In genomic region chr13:40984670-40985366, GRCh38 we compare ENCODE assay signal across 9 cellular contexts. TPM values are rescaled to one million over a fixed set of nuclear protein-coding genes. Genes with fewer than 3 reads are reported as not detected.
A peak's percentile ranks its signal among the peaks of the same experiment; 100 is the strongest.
DNase-seq lines count a peak whose midpoint lies in the region; ATAC-seq and TF ChIP-seq lines count a peak whose summit lies in the region.
"Had no signal": no experiment of that assay in that cellular context is flagged by ENCODE, and none has a peak within 500 bp of the region (broad histone marks: within the 10 kb centered on the region; RNA-seq: fewer than 3 reads in every experiment).

No MANE protein-coding gene starts in this region.

- peak; percentile 39 for DNase-seq in activated CD4-positive, alpha-beta T cell treated with anti-CD3 and anti-CD28 coated beads, Interleukin-2, amount 10 ng/mL, durations not matched to agents 7 days and 5 days
- DNase-seq in activated CD4-positive, alpha-beta T cell treated with anti-CD3 and anti-CD28 coated beads, Interleukin-2, amount 50 U/mL, for 48 hours = no peak
- DNase-seq in body of pancreas = no peak
- DNase-seq in mucosa of descending colon = no peak
- DNase-seq in NCI-H2227 treated with DMSO at 0.1 percent for 48 hours (lab: John Stamatoyannopoulos, UW) = no peak
- no peak for DNase-seq in effector CD4-positive, alpha-beta T cell
- DNase-seq in stimulated activated CD8-positive, alpha-beta memory T cell treated with anti-CD3 and anti-CD28 coated beads, Interleukin-4, amount 100 ng/mL, for 48 hours = no peak

- no peak for TF ChIP-seq POLR2A in body of pancreas (IDR thresholded peaks at IDR 0.05)

- peak overlapping the region; percentile 80 for H3K4me3 Mint-ChIP-seq in activated CD4-positive, alpha-beta T cell treated with anti-CD3 and anti-CD28 coated beads, Interleukin-2, amount 10 ng/mL, durations not matched to agents 7 days and 5 days

- ATAC-seq in HG03196 (IDR thresholded peaks at IDR 0.05; ENCODE audit: unreplicated experiment) (peak; percentile 47), body of pancreas (peak; percentile 35), mucosa of descending colon (peak; percentile 71)

- no peaks in the 10 kb centered on the region for H3K9me3 Mint-ChIP-seq in activated CD4-positive, alpha-beta T cell treated with anti-CD3 and anti-CD28 coated beads, Interleukin-2, amount 10 ng/mL, durations not matched to agents 7 days and 5 days

- H3K4me3 ChIP-seq in body of pancreas (no peak overlapping the region), mucosa of descending colon (no peak overlapping the region)

- H3K4me1 Mint-ChIP-seq in activated CD4-positive, alpha-beta T cell treated with anti-CD3 and anti-CD28 coated beads, Interleukin-2, amount 10 ng/mL, durations not matched to agents 7 days and 5 days = peaks cover 54% of the 10 kb centered on the region

- TF ChIP-seq CTCF in body of pancreas (IDR thresholded peaks at IDR 0.05) (no peak), mucosa of descending colon (IDR thresholded peaks at IDR 0.05) (no peak)

- H3K9me3 ChIP-seq in body of pancreas (no peaks in the 10 kb centered on the region), mucosa of descending colon (no peaks in the 10 kb centered on the region)

- peak overlapping the region; percentile 95 for H3K27ac Mint-ChIP-seq in activated CD4-positive, alpha-beta T cell treated with anti-CD3 and anti-CD28 coated beads, Interleukin-2, amount 10 ng/mL, durations not matched to agents 7 days and 5 days

- intact Hi-C loops in body of pancreas (cut with DNase I) (loop anchor here (10.0 kb wide), 1 partner anchor 70 kb away; no protein-coding TSS in a partner anchor), mucosa of descending colon (cut with DNase I, micrococcal nuclease) (no loop called here)

- H3K27me3 Mint-ChIP-seq in activated CD4-positive, alpha-beta T cell treated with anti-CD3 and anti-CD28 coated beads, Interleukin-2, amount 10 ng/mL, durations not matched to agents 7 days and 5 days = no peaks in the 10 kb centered on the region

- H3K36me3 Mint-ChIP-seq in activated CD4-positive, alpha-beta T cell treated with anti-CD3 and anti-CD28 coated beads, Interleukin-2, amount 10 ng/mL, durations not matched to agents 7 days and 5 days (ENCODE audit: low read depth) = peaks cover 32% of the 10 kb centered on the region

- WGBS in body of pancreas, 2 donors = 3 to 4% methylated on average over 3 of the region's 3 CpGs

- H3K27ac ChIP-seq in body of pancreas = peak overlapping the region; percentile 56 to 85 (median 74)
- H3K27ac ChIP-seq: C4-2B had no signal

- H3K36me3 ChIP-seq in body of pancreas (replicated peaks in 1 of 2; ENCODE audit: insufficient read depth in 1 of 2, low read depth in 2 of 2) = no peaks in the 10 kb centered on the region
- H3K36me3 ChIP-seq in mucosa of descending colon (ENCODE audit: low read depth) = no peaks in the 10 kb centered on the region

- H3K27me3 ChIP-seq in body of pancreas = no peaks in the 10 kb centered on the region

- POLR2A ChIA-PET in activated CD4-positive, alpha-beta T cell treated with anti-CD3 and anti-CD28 coated beads, Interleukin-2, amount 10 ng/mL, durations not matched to agents 7 days and 5 days (lab: Charles Lee) = no interaction called here

- CTCF ChIA-PET in activated CD4-positive, alpha-beta T cell treated with anti-CD3 and anti-CD28 coated beads, Interleukin-2, amount 10 ng/mL, durations not matched to agents 7 days and 5 days (lab: Charles Lee) = interaction anchor here (0.6 to 2.3 kb wide), 5 partner anchors 9 to 24 kb away, joined by 3 to 9 read pairs (median 4); no protein-coding TSS in a partner anchor

- peaks cover 83% of the 10 kb centered on the region for H3K4me1 ChIP-seq in body of pancreas
- peaks cover 39% of the 10 kb centered on the region for H3K4me1 ChIP-seq in mucosa of descending colon (ENCODE audit: low read depth)

RNA-seq across cellular contexts. Expression of gene ELF1, which starts 34.3 kb away (rescaled TPM):
- total RNA-seq in activated CD4-positive, alpha-beta T cell treated with anti-CD3 and anti-CD28 coated beads, Interleukin-2, amount 10 ng/mL, durations not matched to agents 7 days and 5 days = 100 to 1,000 TPM; 125 to 149 TPM
- 10 to 100 TPM; 40.5 to 61.7 TPM for total RNA-seq in body of pancreas
- total RNA-seq in mucosa of descending colon = 100 to 1,000 TPM in 1 of 3 donors, 10 to 100 TPM in 2; 80.2 to 111 (median 96.8) TPM
